10 cellular contexts compared by ENCODE assay signal in genomic region chr11:130737866-130738431, GRCh38.
DNase-seq lines count a peak whose midpoint lies in the region; ATAC-seq and TF ChIP-seq lines count a peak whose summit lies in the region.
"Had no signal": no experiment of that assay in that cellular context is flagged by ENCODE, and none has a peak within 500 bp of the region (broad histone marks: within the 10 kb centered on the region; RNA-seq: fewer than 3 reads in every experiment).

No MANE protein-coding gene starts in this region.

- H3K27me3 Mint-ChIP-seq in Calu3 (ENCODE audit: unreplicated experiment) (no peaks in the 10 kb centered on the region), MCF 10A (ENCODE audit: insufficient read depth, unreplicated experiment) (no peaks in the 10 kb centered on the region)
- peaks cover 0 to 14% (median 4%) of the 10 kb centered on the region in 5 donors for H3K27me3 Mint-ChIP-seq in naive thymus-derived CD4-positive, alpha-beta T cell

- H3K36me3 ChIP-seq in SK-N-MC (ENCODE audit: insufficient read depth, low read length) (no peaks in the 10 kb centered on the region), cardiac muscle cell (no peaks in the 10 kb centered on the region)
- H3K36me3 ChIP-seq in naive thymus-derived CD4-positive, alpha-beta T cell (ENCODE audit: control insufficient read depth in 2 of 3, insufficient read depth in 3 of 3, low read length in 3 of 3): no peaks in the 10 kb centered on the region

- in situ Hi-C loops in GM13977 (cut with MboI; ENCODE audit: low pct_unique_long_range_greater_than_20kb, low sequenced_read_pairs, unreplicated experiment): no loop called here

- H3K27ac Mint-ChIP-seq in Calu3 (ENCODE audit: unreplicated experiment) (no peak overlapping the region), MCF 10A (ENCODE audit: low read depth, unreplicated experiment) (no peak overlapping the region)
- H3K27ac Mint-ChIP-seq in naive thymus-derived CD4-positive, alpha-beta T cell: no peak overlapping the region

- H3K4me3 Mint-ChIP-seq in Calu3 (ENCODE audit: low read depth, unreplicated experiment) (no peak overlapping the region), MCF 10A (ENCODE audit: unreplicated experiment) (no peak overlapping the region)
- H3K4me3 Mint-ChIP-seq in naive thymus-derived CD4-positive, alpha-beta T cell: no peak overlapping the region
- H3K4me3 Mint-ChIP-seq: central memory CD8-positive, alpha-beta T cell had no signal

- H3K27ac ChIP-seq in SK-N-MC (peak overlapping the region; percentile 93), cardiac muscle cell (peak overlapping the region; percentile 65)
- H3K27ac ChIP-seq in naive thymus-derived CD4-positive, alpha-beta T cell (ENCODE audit: low read depth, low read length): no peak overlapping the region

- H3K36me3 Mint-ChIP-seq in Calu3 (ENCODE audit: insufficient read depth, unreplicated experiment): no peaks in the 10 kb centered on the region
- peaks cover 0 to 12% (median 3%) of the 10 kb centered on the region in 5 donors for H3K36me3 Mint-ChIP-seq in naive thymus-derived CD4-positive, alpha-beta T cell
- no peaks in the 10 kb centered on the region for H3K36me3 Mint-ChIP-seq in MCF 10A (ENCODE audit: insufficient read depth, unreplicated experiment)

- no TSS peak for BruUV-seq in Calu3 (replicated peaks; lab: Mats Ljungman, UMichigan)
- BruUV-seq in MCF 10A (replicated peaks; lab: Mats Ljungman, UMichigan): no TSS peak

- H3K4me3 ChIP-seq in SK-N-MC (peak overlapping the region; percentile 77), cardiac muscle cell (no peak overlapping the region)
- H3K4me3 ChIP-seq in naive thymus-derived CD4-positive, alpha-beta T cell (ENCODE audit: low read length): no peak overlapping the region

- H3K9me3 ChIP-seq in SK-N-MC (ENCODE audit: low read depth, low read length) (peaks cover 4% of the 10 kb centered on the region; the same call in 1 of the 2 replicates), cardiac muscle cell (ENCODE audit: low read depth) (no peaks in the 10 kb centered on the region)
- no peaks in the 10 kb centered on the region for H3K9me3 ChIP-seq in naive thymus-derived CD4-positive, alpha-beta T cell (ENCODE audit: control insufficient read depth in 2 of 3, low read length in 3 of 3)

- H3K4me1 ChIP-seq in cardiac muscle cell (ENCODE audit: low read depth): peaks cover 12% of the 10 kb centered on the region
- no peaks in the 10 kb centered on the region for H3K4me1 ChIP-seq in naive thymus-derived CD4-positive, alpha-beta T cell (ENCODE audit: control insufficient read depth in 2 of 2, insufficient read depth in 2 of 2, low read length in 2 of 2)

- H3K9ac ChIP-seq in SK-N-MC (ENCODE audit: insufficient read length): peak overlapping the region; percentile 66

- no peak for ATAC-seq in naive thymus-derived CD4-positive, alpha-beta T cell

- peaks cover 13% of the 10 kb centered on the region for H3K4me1 Mint-ChIP-seq in Calu3 (ENCODE audit: low read depth, unreplicated experiment)
- H3K4me1 Mint-ChIP-seq in naive thymus-derived CD4-positive, alpha-beta T cell: peaks cover 0 to 17% (median 2%) of the 10 kb centered on the region in 7 donors
- H3K4me1 Mint-ChIP-seq in MCF 10A (ENCODE audit: insufficient read depth, unreplicated experiment): no peaks in the 10 kb centered on the region

- intact Hi-C loops in Calu3 (cut with micrococcal nuclease; ENCODE audit: unreplicated experiment): no loop called here
- intact Hi-C loops in naive thymus-derived CD4-positive, alpha-beta T cell (cut with micrococcal nuclease): no loop called here
- intact Hi-C loops in MCF 10A (cut with micrococcal nuclease): no loop called here

- DNase-seq in Calu3: peak; percentile 9
- peak; percentile 62 for DNase-seq in SK-N-MC (ENCODE audit: low read depth, low spot score)
- peak; percentile 45 to 81 for DNase-seq in cardiac muscle cell (ENCODE audit: low read depth in 1 of 2, low spot score in 1 of 2)
- peak; percentile 64 for DNase-seq in pulmonary artery endothelial cell (ENCODE audit: low read depth, low spot score)
- DNase-seq in naive thymus-derived CD4-positive, alpha-beta T cell: no peak
- no peak for DNase-seq in MCF 10A (ENCODE audit: unreplicated experiment)
- no peak for DNase-seq in GM13977 (ENCODE audit: low spot score)
- no peak for DNase-seq in HPDE6-E6E7 (ENCODE audit: extremely low spot score)
- DNase-seq: NCI-H1694 had no signal

- H3K27me3 ChIP-seq in cardiac muscle cell: no peaks in the 10 kb centered on the region
- no peaks in the 10 kb centered on the region for H3K27me3 ChIP-seq in naive thymus-derived CD4-positive, alpha-beta T cell (ENCODE audit: control insufficient read depth in 2 of 2, insufficient read depth in 2 of 2, low read length in 2 of 2)

- POLR2A ChIA-PET in naive thymus-derived CD4-positive, alpha-beta T cell (lab: Charles Lee): no interaction called here
- POLR2A ChIA-PET in MCF 10A (lab: Yijun Ruan, JAX): no interaction called here

- no peak for TF ChIP-seq CTCF in Calu3 (IDR thresholded peaks at IDR 0.05; ENCODE audit: unreplicated experiment)
- no peak for TF ChIP-seq CTCF in cardiac muscle cell (IDR thresholded peaks at IDR 0.05; ENCODE audit: low read depth, low read length)
- no peak for TF ChIP-seq CTCF in MCF 10A (IDR thresholded peaks at IDR 0.05; ENCODE audit: unreplicated experiment)
- no peak for TF ChIP-seq CTCF in GM13977 (IDR thresholded peaks at IDR 0.05; ENCODE audit: extremely low read depth, insufficient read depth, missing control alignments)

- H3K9me3 Mint-ChIP-seq in Calu3 (ENCODE audit: low read depth, unreplicated experiment) (peaks cover 10% of the 10 kb centered on the region), MCF 10A (ENCODE audit: unreplicated experiment) (peaks cover 31% of the 10 kb centered on the region)
- peaks cover 3 to 50% (median 19%) of the 10 kb centered on the region in 11 donors for H3K9me3 Mint-ChIP-seq in naive thymus-derived CD4-positive, alpha-beta T cell

- CTCF ChIA-PET in Calu3 (lab: Charles Lee): no interaction called here
- CTCF ChIA-PET in naive thymus-derived CD4-positive, alpha-beta T cell (lab: Charles Lee): no interaction called here
- CTCF ChIA-PET in MCF 10A (lab: Yijun Ruan, JAX): no interaction called here

Comparison
In these comparisons a context has a peak if more than half of its experiments do, and no peak if none do; other contexts are left out.
1. DNase-seq: peak in Calu3 (single experiment), SK-N-MC (single experiment), cardiac muscle cell (2 of 2) and pulmonary artery endothelial cell (single experiment); none in naive thymus-derived CD4-positive, alpha-beta T cell (0 of 9), MCF 10A (single experiment), GM13977 (single experiment) and HPDE6-E6E7 (single experiment).